ENCODE assay signal across 6 cellular contexts in genomic region chr16:680967-681745, GRCh38. TPM values are rescaled to one million over a fixed set of nuclear protein-coding genes. Genes with fewer than 3 reads are reported as not detected.
DNase-seq lines count a peak whose midpoint lies in the region; ATAC-seq and TF ChIP-seq lines count a peak whose summit lies in the region.

No MANE protein-coding gene starts in this region.

- H3K27ac Mint-ChIP-seq in activated naive CD4-positive, alpha-beta T cell treated with anti-CD3 and anti-CD28 coated beads, Interleukin-2, amount 10 ng/mL, durations not matched to agents 7 days and 5 days, result peak overlapping the region; percentile 68
- peak overlapping the region; percentile 49 for H3K27ac Mint-ChIP-seq in activated naive CD8-positive, alpha-beta T cell treated with anti-CD3 and anti-CD28 coated beads, Interleukin-2, amount 50 U/mL, for 24 hours
- H3K27ac Mint-ChIP-seq in mesothelial cell of epicardium, result peak overlapping the region; percentile 73

- ATAC-seq in activated naive CD8-positive, alpha-beta T cell treated with anti-CD3 and anti-CD28 coated beads, Interleukin-2, amount 50 U/mL, for 24 hours, result no peak

- H3K4me1 Mint-ChIP-seq in activated naive CD4-positive, alpha-beta T cell treated with anti-CD3 and anti-CD28 coated beads, Interleukin-2, amount 10 ng/mL, durations not matched to agents 7 days and 5 days, result peaks cover 42% of the 10 kb centered on the region
- H3K4me1 Mint-ChIP-seq in activated naive CD8-positive, alpha-beta T cell treated with anti-CD3 and anti-CD28 coated beads, Interleukin-2, amount 50 U/mL, for 24 hours, result peaks cover 34% of the 10 kb centered on the region
- H3K4me1 Mint-ChIP-seq in mesothelial cell of epicardium, result peaks cover 20% of the 10 kb centered on the region

- H3K4me3 Mint-ChIP-seq in activated naive CD4-positive, alpha-beta T cell treated with anti-CD3 and anti-CD28 coated beads, Interleukin-2, amount 10 ng/mL, durations not matched to agents 7 days and 5 days, result peak overlapping the region; percentile 81
- peak overlapping the region; percentile 82 for H3K4me3 Mint-ChIP-seq in activated naive CD8-positive, alpha-beta T cell treated with anti-CD3 and anti-CD28 coated beads, Interleukin-2, amount 50 U/mL, for 24 hours
- H3K4me3 Mint-ChIP-seq in mesothelial cell of epicardium, result peak overlapping the region; percentile 78

- H3K9me3 Mint-ChIP-seq in activated naive CD4-positive, alpha-beta T cell treated with anti-CD3 and anti-CD28 coated beads, Interleukin-2, amount 10 ng/mL, durations not matched to agents 7 days and 5 days, result no peaks in the 10 kb centered on the region
- H3K9me3 Mint-ChIP-seq in activated naive CD8-positive, alpha-beta T cell treated with anti-CD3 and anti-CD28 coated beads, Interleukin-2, amount 50 U/mL, for 24 hours, result no peaks in the 10 kb centered on the region
- H3K9me3 Mint-ChIP-seq in mesothelial cell of epicardium, result no peaks in the 10 kb centered on the region

- H3K27me3 Mint-ChIP-seq in activated naive CD4-positive, alpha-beta T cell treated with anti-CD3 and anti-CD28 coated beads, Interleukin-2, amount 10 ng/mL, durations not matched to agents 7 days and 5 days, result peaks cover 17% of the 10 kb centered on the region
- H3K27me3 Mint-ChIP-seq in activated naive CD8-positive, alpha-beta T cell treated with anti-CD3 and anti-CD28 coated beads, Interleukin-2, amount 50 U/mL, for 24 hours, result peaks cover 5% of the 10 kb centered on the region
- H3K27me3 Mint-ChIP-seq in mesothelial cell of epicardium (ENCODE audit: low read depth), result peaks cover 5% of the 10 kb centered on the region

- no peak for TF ChIP-seq CTCF in mesothelial cell of epicardium (IDR thresholded peaks at IDR 0.05; ENCODE audit: unreplicated experiment)

- DNase-seq in activated naive CD4-positive, alpha-beta T cell treated with anti-CD3 and anti-CD28 coated beads, Interleukin-2, amount 10 ng/mL, durations not matched to agents 7 days and 5 days, result no peak
- DNase-seq in activated naive CD4-positive, alpha-beta T cell treated with anti-CD3 and anti-CD28 coated beads, Interleukin-2, amount 50 U/mL, for 16 hours, result no peak
- DNase-seq in activated naive CD8-positive, alpha-beta T cell treated with anti-CD3 and anti-CD28 coated beads, Interleukin-2, amount 50 U/mL, for 24 hours, result peak; percentile 41
- no peak for DNase-seq in mesothelial cell of epicardium (ENCODE audit: low spot score in 2 of 2, unreplicated experiment in 2 of 2)
- no peak for DNase-seq in NK-92 treated with Interleukin-12 subunit alpha and Interleukin-12 subunit beta, amount 100 ng/mL, for 24 hours (lab: John Stamatoyannopoulos, UW)
- DNase-seq in occipital lobe (lab: John Stamatoyannopoulos, UW), result no peak

- CTCF ChIA-PET in activated naive CD4-positive, alpha-beta T cell treated with anti-CD3 and anti-CD28 coated beads, Interleukin-2, amount 10 ng/mL, durations not matched to agents 7 days and 5 days (lab: Charles Lee), result interaction anchor here (1.7 kb wide), 1 partner anchor 13 kb away, joined by 6 read pairs; the partner anchor contains the start of gene RHOT2

- H3K36me3 Mint-ChIP-seq in activated naive CD4-positive, alpha-beta T cell treated with anti-CD3 and anti-CD28 coated beads, Interleukin-2, amount 10 ng/mL, durations not matched to agents 7 days and 5 days, result peaks cover 17% of the 10 kb centered on the region
- peaks cover 18% of the 10 kb centered on the region for H3K36me3 Mint-ChIP-seq in activated naive CD8-positive, alpha-beta T cell treated with anti-CD3 and anti-CD28 coated beads, Interleukin-2, amount 50 U/mL, for 24 hours (ENCODE audit: low read depth)
- peaks cover 11% of the 10 kb centered on the region for H3K36me3 Mint-ChIP-seq in mesothelial cell of epicardium

RNA-seq across cellular contexts. Expression of gene STUB1, which starts 0.9 kb away (rescaled TPM):
- total RNA-seq in mesothelial cell of epicardium (69.4 to 79.9 TPM (median 72.5 TPM) in 3 replicates), occipital lobe (49.9 TPM)

RNA-seq across cellular contexts. Expression of gene JMJD8, which starts 3.0 kb away (rescaled TPM):
- total RNA-seq in mesothelial cell of epicardium (46.1 to 51.2 TPM (median 46.5 TPM) in 3 replicates), occipital lobe (14.3 TPM)

RNA-seq across cellular contexts. Expression of gene RHBDL1, which starts 5.7 kb away (rescaled TPM):
- 5.9 to 6.1 TPM (median 6.0 TPM) in 3 replicates for total RNA-seq in mesothelial cell of epicardium
- 1.4 TPM for total RNA-seq in occipital lobe

RNA-seq across cellular contexts. Expression of gene WDR24, which starts 9.0 kb away (rescaled TPM):
- total RNA-seq in mesothelial cell of epicardium (20.6 to 22.8 TPM (median 21.9 TPM) in 3 replicates), occipital lobe (3.0 TPM)

RNA-seq across cellular contexts. Expression of gene RHOT2, which starts 13.2 kb away (rescaled TPM):
- total RNA-seq in mesothelial cell of epicardium, result 190 to 207 TPM (median 194 TPM) in 3 replicates
- 20.9 TPM for total RNA-seq in occipital lobe
